ENCODE assay signal across 12 cellular contexts in genomic region chr3:179330438-179330837, GRCh38.
"Had no signal": no experiment of that assay in that cellular context is flagged by ENCODE, and none has a peak within 500 bp of the region (broad histone marks: within the 10 kb centered on the region; RNA-seq: fewer than 3 reads in every experiment).

No MANE protein-coding gene starts in this region.

- DNase-seq: activated CD8-positive, alpha-beta T cell treated with anti-CD3 and anti-CD28 coated beads, Interleukin-2, amount 10 ng/mL, durations not matched to agents 7 days and 5 days; activated effector memory CD4-positive, alpha-beta T cell treated with Interleukin-2 at 50 U/mL for 16 hours; activated T-cell treated with anti-CD3 and anti-CD28 coated beads, Interleukin-2, amount 50 U/mL, for 48 hours; amygdala; dermis blood vessel endothelial cell; effector memory CD4-positive, alpha-beta T cell; occipital lobe; posterior cingulate gyrus; stimulated activated CD4-positive, alpha-beta T cell treated with anti-CD3 and anti-CD28 coated beads, Interleukin-2, amount 100 ng/mL, for 24 hours; T-helper 2 cell had no signal

- H3K4me3 Mint-ChIP-seq: activated CD8-positive, alpha-beta T cell treated with anti-CD3 and anti-CD28 coated beads, Interleukin-2, amount 10 ng/mL, durations not matched to agents 7 days and 5 days; activated naive CD4-positive, alpha-beta T cell treated with anti-CD3 and anti-CD28 coated beads, Interleukin-2, amount 50 U/mL, for 24 hours; stimulated activated naive CD8-positive, alpha-beta T cell treated with anti-CD3 and anti-CD28 coated beads, Interleukin-15, Interleukin-2, amounts not matched to agents 100 ng/mL and 50 ng/mL, for 24 hours had no signal

- ATAC-seq: activated CD8-positive, alpha-beta T cell treated with anti-CD3 and anti-CD28 coated beads, Interleukin-2, amount 10 ng/mL, durations not matched to agents 7 days and 5 days had no signal

- H3K27ac Mint-ChIP-seq: activated CD8-positive, alpha-beta T cell treated with anti-CD3 and anti-CD28 coated beads, Interleukin-2, amount 10 ng/mL, durations not matched to agents 7 days and 5 days; activated naive CD4-positive, alpha-beta T cell treated with anti-CD3 and anti-CD28 coated beads, Interleukin-2, amount 50 U/mL, for 24 hours; stimulated activated naive CD8-positive, alpha-beta T cell treated with anti-CD3 and anti-CD28 coated beads, Interleukin-15, Interleukin-2, amounts not matched to agents 100 ng/mL and 50 ng/mL, for 24 hours had no signal

- H3K27me3 Mint-ChIP-seq: activated naive CD4-positive, alpha-beta T cell treated with anti-CD3 and anti-CD28 coated beads, Interleukin-2, amount 50 U/mL, for 24 hours; stimulated activated naive CD8-positive, alpha-beta T cell treated with anti-CD3 and anti-CD28 coated beads, Interleukin-15, Interleukin-2, amounts not matched to agents 100 ng/mL and 50 ng/mL, for 24 hours had no signal

- H3K9me3 Mint-ChIP-seq: activated naive CD4-positive, alpha-beta T cell treated with anti-CD3 and anti-CD28 coated beads, Interleukin-2, amount 50 U/mL, for 24 hours; stimulated activated naive CD8-positive, alpha-beta T cell treated with anti-CD3 and anti-CD28 coated beads, Interleukin-15, Interleukin-2, amounts not matched to agents 100 ng/mL and 50 ng/mL, for 24 hours had no signal
